20 cellular contexts compared by ENCODE assay signal in the genomic region with DNA sequence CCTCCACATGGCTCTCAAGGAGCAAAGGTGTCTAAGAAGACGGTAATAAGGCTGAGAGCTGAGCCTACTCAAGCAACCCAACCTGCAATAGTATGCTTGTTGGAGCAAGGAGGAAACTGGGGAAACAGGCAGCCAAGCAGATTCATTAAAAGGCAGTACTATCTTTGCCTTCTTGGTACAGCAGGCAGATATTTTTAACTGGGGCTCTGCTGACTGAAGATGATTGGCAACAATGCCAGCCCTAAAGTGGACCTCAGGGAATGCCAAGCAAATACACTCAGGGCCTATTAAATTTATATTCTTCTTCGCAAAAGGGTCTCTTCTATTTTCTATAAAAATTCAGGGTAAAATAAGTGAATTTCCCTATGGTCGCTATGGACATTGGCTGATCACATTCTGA.
"Had no signal": no experiment of that assay in that cellular context is flagged by ENCODE, and none has a peak within 500 bp of the region (broad histone marks: within the 10 kb centered on the region; RNA-seq: fewer than 3 reads in every experiment).

No MANE protein-coding gene starts in this region.

- H3K4me1 ChIP-seq: esophagus muscularis mucosa, foreskin keratinocyte, gastroesophageal sphincter, left lung, lower lobe of right lung had no signal

- H3K27ac ChIP-seq: coronary artery, dorsolateral prefrontal cortex, esophagus muscularis mucosa, foreskin keratinocyte, gastroesophageal sphincter, hepatocyte, left lung, lower lobe of right lung had no signal

- ATAC-seq: foreskin keratinocyte; gastroesophageal sphincter; left lung; lower lobe of right lung; mucosa of descending colon; naive thymus-derived CD8-positive, alpha-beta T cell had no signal

- H3K4me3 ChIP-seq: coronary artery, dorsolateral prefrontal cortex, esophagus muscularis mucosa, gastroesophageal sphincter, hepatocyte, left lung, lower lobe of right lung, mucosa of descending colon had no signal

- DNase-seq: dermis blood vessel endothelial cell; dorsolateral prefrontal cortex; effector CD4-positive, alpha-beta T cell; effector memory CD4-positive, alpha-beta T cell; foreskin keratinocyte; hypothalamus; immature natural killer cell; islet precursor cell; kidney; kidney glomerular epithelial cell; left lung; lower lobe of right lung; mesenchymal stem cell; mucosa of descending colon; naive B cell; naive thymus-derived CD8-positive, alpha-beta T cell had no signal

- H3K36me3 ChIP-seq: esophagus muscularis mucosa, gastroesophageal sphincter, left lung, lower lobe of right lung had no signal

- H3K27me3 ChIP-seq: dorsolateral prefrontal cortex, esophagus muscularis mucosa, gastroesophageal sphincter, hepatocyte, left lung had no signal

- H3K9me3 ChIP-seq: gastroesophageal sphincter, lower lobe of right lung, mucosa of descending colon had no signal
